In the genomic region with DNA sequence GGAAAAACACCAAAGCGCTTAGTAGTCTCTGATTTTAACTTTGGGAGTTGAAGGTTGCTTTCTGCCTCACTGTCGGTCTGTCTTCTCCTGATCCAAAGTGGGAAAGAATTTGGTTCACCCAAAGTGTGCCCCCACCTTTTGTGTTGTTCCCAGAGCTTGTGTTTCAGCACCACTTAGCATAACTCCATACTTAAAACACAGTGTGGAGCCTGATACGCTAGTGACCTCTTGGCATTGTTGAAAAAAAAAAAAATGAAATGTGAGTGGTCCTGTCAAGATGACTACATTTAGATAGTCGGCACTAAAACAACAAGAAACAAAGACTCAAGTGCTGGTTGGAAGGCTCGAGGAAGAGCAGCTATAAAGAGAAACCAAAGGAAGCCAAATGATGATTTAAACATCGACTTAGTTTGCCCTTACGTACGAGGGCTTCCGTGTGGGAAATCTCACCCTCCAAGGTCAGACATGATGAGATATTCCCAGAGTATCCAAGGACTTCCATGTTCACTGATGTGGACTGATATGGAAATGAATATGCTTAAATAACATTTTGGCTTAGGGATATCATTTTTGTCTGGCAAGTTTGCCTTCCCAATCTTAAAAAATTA, we compare ENCODE assay signal across 15 cellular contexts.
DNase-seq lines count a peak whose midpoint lies in the region; ATAC-seq and TF ChIP-seq lines count a peak whose summit lies in the region.
"Had no signal": no experiment of that assay in that cellular context is flagged by ENCODE, and none has a peak within 500 bp of the region (broad histone marks: within the 10 kb centered on the region; RNA-seq: fewer than 3 reads in every experiment).

No MANE protein-coding gene starts in this region.

- no peaks in the 10 kb centered on the region for H3K9me2 ChIP-seq in GM23338 (ENCODE audit: insufficient read depth)

- no peak overlapping the region for H3K4me3 Mint-ChIP-seq in GM23338
- H3K4me3 Mint-ChIP-seq in nephron: no peak overlapping the region
- no peak overlapping the region for H3K4me3 Mint-ChIP-seq in Calu3 (ENCODE audit: low read depth, unreplicated experiment)
- H3K4me3 Mint-ChIP-seq in activated naive CD4-positive, alpha-beta T cell treated with anti-CD3 and anti-CD28 coated beads, Interleukin-2, amount 10 ng/mL, durations not matched to agents 7 days and 5 days: no peak overlapping the region
- H3K4me3 Mint-ChIP-seq: IgD-negative memory B cell had no signal

- TF ChIP-seq CTCF in GM23338 (conservative IDR thresholded peaks at IDR 0.05; ENCODE audit: low read depth in 2 of 2) (no peak), cardiac fibroblast (IDR thresholded peaks at IDR 0.05; ENCODE audit: low read depth, low read length) (no peak), nephron (IDR thresholded peaks at IDR 0.05; ENCODE audit: unreplicated experiment in 3 of 3) (no peak), Calu3 (IDR thresholded peaks at IDR 0.05; ENCODE audit: unreplicated experiment) (no peak)

- peak; percentile 46; the same call in 2 of the 3 replicates for ATAC-seq in GM23338
- peak; percentile 12 to 47 for ATAC-seq in left cardiac atrium
- ATAC-seq in HG02763 (IDR thresholded peaks at IDR 0.05; ENCODE audit: unreplicated experiment): no peak

- H3K79me2 ChIP-seq in GM23338 (replicated peaks; ENCODE audit: insufficient read depth): no peaks in the 10 kb centered on the region

- DNase-seq in GM23338 (ENCODE audit: low spot score): no peak
- peak; percentile 15 to 34 for DNase-seq in cardiac fibroblast (ENCODE audit: low read depth in 2 of 2)
- DNase-seq in left cardiac atrium: no peak
- no peak for DNase-seq in Calu3
- no peak for DNase-seq in activated naive CD4-positive, alpha-beta T cell treated with anti-CD3 and anti-CD28 coated beads, Interleukin-2, amount 10 ng/mL, durations not matched to agents 7 days and 5 days
- no peak for DNase-seq in KG1 (lab: John Stamatoyannopoulos, UW)
- DNase-seq: C1 segment of cervical spinal cord, H7, NCI-H1417 treated with DMSO at 0.1 percent for 48 hours, NCI-H2029, NCI-H226, NCI-H526 had no signal

- H3F3A ChIP-seq in GM23338 (replicated peaks; ENCODE audit: low read depth): no peaks in the 10 kb centered on the region

- intact Hi-C loops in left cardiac atrium (cut with DNase I): no loop called here
- intact Hi-C loops in Calu3 (cut with micrococcal nuclease; ENCODE audit: unreplicated experiment): loop anchor here (10.0 kb wide), 1 partner anchor 1197 kb away; no protein-coding TSS in a partner anchor

- no peaks in the 10 kb centered on the region for H4K20me1 ChIP-seq in GM23338 (replicated peaks; ENCODE audit: insufficient read depth)

- H3K36me3 ChIP-seq in GM23338 (ENCODE audit: insufficient read depth): no peaks in the 10 kb centered on the region

- no TSS peak for BruUV-seq in Calu3 (replicated peaks; lab: Mats Ljungman, UMichigan)

- H3K4me1 ChIP-seq in GM23338 (ENCODE audit: insufficient read depth): no peaks in the 10 kb centered on the region

- H3K4me1 Mint-ChIP-seq in GM23338: peaks cover 6% of the 10 kb centered on the region; the same call in 2 of the 3 replicates
- peaks cover 45% of the 10 kb centered on the region for H3K4me1 Mint-ChIP-seq in nephron
- H3K4me1 Mint-ChIP-seq in Calu3 (ENCODE audit: low read depth, unreplicated experiment): no peaks in the 10 kb centered on the region
- H3K4me1 Mint-ChIP-seq in activated naive CD4-positive, alpha-beta T cell treated with anti-CD3 and anti-CD28 coated beads, Interleukin-2, amount 10 ng/mL, durations not matched to agents 7 days and 5 days: no peaks in the 10 kb centered on the region
- H3K4me1 Mint-ChIP-seq: IgD-negative memory B cell had no signal

- H3K4me2 ChIP-seq in GM23338: no peak overlapping the region

- CTCF ChIA-PET in Calu3 (lab: Charles Lee): no interaction called here
- CTCF ChIA-PET in activated naive CD4-positive, alpha-beta T cell treated with anti-CD3 and anti-CD28 coated beads, Interleukin-2, amount 10 ng/mL, durations not matched to agents 7 days and 5 days (lab: Charles Lee): no interaction called here

- H3K27ac Mint-ChIP-seq in GM23338 (no peak overlapping the region), nephron (peak overlapping the region; percentile 64 to 81 (median 80)), Calu3 (ENCODE audit: unreplicated experiment) (no peak overlapping the region)
- H3K27ac Mint-ChIP-seq in activated naive CD4-positive, alpha-beta T cell treated with anti-CD3 and anti-CD28 coated beads, Interleukin-2, amount 10 ng/mL, durations not matched to agents 7 days and 5 days: no peak overlapping the region
- H3K27ac Mint-ChIP-seq: IgD-negative memory B cell had no signal

- H2AFZ ChIP-seq in GM23338: 0 out of 2 replicates have a peak overlapping the region, but pooled peaks have one; percentile 19

- H3K9me3 Mint-ChIP-seq in GM23338 (no peaks in the 10 kb centered on the region), nephron (no peaks in the 10 kb centered on the region), Calu3 (ENCODE audit: low read depth, unreplicated experiment) (no peaks in the 10 kb centered on the region)
- H3K9me3 Mint-ChIP-seq in activated naive CD4-positive, alpha-beta T cell treated with anti-CD3 and anti-CD28 coated beads, Interleukin-2, amount 10 ng/mL, durations not matched to agents 7 days and 5 days: no peaks in the 10 kb centered on the region

- H3K27me3 Mint-ChIP-seq in GM23338 (ENCODE audit: insufficient read depth, low read depth, poor library complexity) (peaks cover 3% of the 10 kb centered on the region), nephron (ENCODE audit: low read depth) (no peaks in the 10 kb centered on the region), Calu3 (ENCODE audit: unreplicated experiment) (no peaks in the 10 kb centered on the region)
- no peaks in the 10 kb centered on the region for H3K27me3 Mint-ChIP-seq in activated naive CD4-positive, alpha-beta T cell treated with anti-CD3 and anti-CD28 coated beads, Interleukin-2, amount 10 ng/mL, durations not matched to agents 7 days and 5 days
- H3K27me3 Mint-ChIP-seq: IgD-negative memory B cell had no signal

- H3K4me3 ChIP-seq in GM23338: no peak overlapping the region
- no peak overlapping the region for H3K4me3 ChIP-seq in cardiac fibroblast (replicated peaks in 1 of 2; ENCODE audit: low read depth in 2 of 2, low read length in 2 of 2)

- no peaks in the 10 kb centered on the region for H3K36me3 Mint-ChIP-seq in GM23338 (ENCODE audit: low read depth)
- peaks cover 67% of the 10 kb centered on the region for H3K36me3 Mint-ChIP-seq in nephron (ENCODE audit: low read depth)
- H3K36me3 Mint-ChIP-seq in Calu3 (ENCODE audit: insufficient read depth, unreplicated experiment): no peaks in the 10 kb centered on the region
- no peaks in the 10 kb centered on the region for H3K36me3 Mint-ChIP-seq in activated naive CD4-positive, alpha-beta T cell treated with anti-CD3 and anti-CD28 coated beads, Interleukin-2, amount 10 ng/mL, durations not matched to agents 7 days and 5 days

- no peak overlapping the region for H3K27ac ChIP-seq in GM23338 (ENCODE audit: low read depth)

- no peaks in the 10 kb centered on the region for H3K27me3 ChIP-seq in GM23338 (ENCODE audit: insufficient read depth)

TF ChIP-seq in GM23338, 12 proteins besides CTCF, POLR2A, EP300 and RAD21 (continues in another document):
- TF ChIP-seq, protein P1, sequence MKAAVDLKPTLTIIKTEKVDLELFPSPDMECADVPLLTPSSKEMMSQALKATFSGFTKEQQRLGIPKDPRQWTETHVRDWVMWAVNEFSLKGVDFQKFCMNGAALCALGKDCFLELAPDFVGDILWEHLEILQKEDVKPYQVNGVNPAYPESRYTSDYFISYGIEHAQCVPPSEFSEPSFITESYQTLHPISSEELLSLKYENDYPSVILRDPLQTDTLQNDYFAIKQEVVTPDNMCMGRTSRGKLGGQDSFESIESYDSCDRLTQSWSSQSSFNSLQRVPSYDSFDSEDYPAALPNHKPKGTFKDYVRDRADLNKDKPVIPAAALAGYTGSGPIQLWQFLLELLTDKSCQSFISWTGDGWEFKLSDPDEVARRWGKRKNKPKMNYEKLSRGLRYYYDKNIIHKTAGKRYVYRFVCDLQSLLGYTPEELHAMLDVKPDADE (IDR thresholded peaks at IDR 0.05): no peak

Comparison
In these comparisons a context has a peak if more than half of its experiments do, and no peak if none do; other contexts are left out.
1. DNase-seq: peak in cardiac fibroblast (2 of 2); none in GM23338 (single experiment), left cardiac atrium (single experiment), Calu3 (single experiment), activated naive CD4-positive, alpha-beta T cell treated with anti-CD3 and anti-CD28 coated beads, Interleukin-2, amount 10 ng/mL, durations not matched to agents 7 days and 5 days (single experiment) and KG1 (single experiment).
2. H3K27ac Mint-ChIP-seq: peak in nephron (3 of 3); none in GM23338 (single experiment), Calu3 (single experiment) and activated naive CD4-positive, alpha-beta T cell treated with anti-CD3 and anti-CD28 coated beads, Interleukin-2, amount 10 ng/mL, durations not matched to agents 7 days and 5 days (single experiment).